ENCODE assay signal across 11 cellular contexts in the genomic region with DNA sequence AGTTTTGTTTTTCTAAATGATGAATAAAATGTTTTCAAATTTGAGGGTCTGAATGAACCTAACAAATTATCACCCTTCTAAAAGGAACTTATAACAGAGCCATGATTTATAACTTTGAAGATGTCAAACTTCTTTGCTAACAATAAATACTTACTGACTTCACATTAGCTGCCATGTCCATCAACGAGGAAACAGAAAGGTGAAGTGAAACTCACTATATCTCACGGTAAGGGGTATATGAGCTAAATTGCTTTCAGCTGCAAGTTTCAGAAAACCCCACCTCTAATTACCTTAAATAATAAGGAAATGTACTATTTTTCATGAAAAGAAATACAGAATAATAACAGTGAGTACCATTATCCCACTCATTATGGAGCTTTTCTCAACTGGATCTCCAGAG.
DNase-seq lines count a peak whose midpoint lies in the region; ATAC-seq lines count a peak whose summit lies in the region.
"Had no signal": no experiment of that assay in that cellular context is flagged by ENCODE, and none has a peak within 500 bp of the region (broad histone marks: within the 10 kb centered on the region; RNA-seq: fewer than 3 reads in every experiment).

No MANE protein-coding gene starts in this region.

- no peaks in the 10 kb centered on the region for H3K27me3 ChIP-seq in right cardiac atrium (ENCODE audit: control insufficient read depth, insufficient read depth)
- H3K27me3 ChIP-seq: BLaER1 treated with 17β-estradiol and CSF1 and Interleukin-3, amounts not matched to agents 10 nM and 100 nM had no signal

- no peaks in the 10 kb centered on the region for H3K4me1 ChIP-seq in right cardiac atrium (ENCODE audit: control insufficient read depth, insufficient read depth, low read length)

- WGBS in right cardiac atrium, result 90% methylated on average over 2 of the region's 2 CpGs

- no peak overlapping the region for H3K4me3 ChIP-seq in right cardiac atrium (ENCODE audit: low read length)
- H3K4me3 ChIP-seq: BLaER1 treated with 17β-estradiol and CSF1 and Interleukin-3, amounts not matched to agents 10 nM and 100 nM had no signal

- peak; percentile 71 for ATAC-seq in GM18858 (IDR thresholded peaks at IDR 0.05; ENCODE audit: unreplicated experiment)
- peak; percentile 89 for ATAC-seq in GM21390 (IDR thresholded peaks at IDR 0.05; ENCODE audit: unreplicated experiment)
- ATAC-seq in HG03039 (IDR thresholded peaks at IDR 0.05; ENCODE audit: unreplicated experiment), result peak; percentile 82
- ATAC-seq in right cardiac atrium, result no peak

- H3K27ac ChIP-seq in right cardiac atrium (ENCODE audit: low read length), result no peak overlapping the region
- H3K27ac ChIP-seq: BLaER1 treated with 17β-estradiol and CSF1 and Interleukin-3, amounts not matched to agents 10 nM and 100 nM had no signal

- DNase-seq in NCI-H69 (lab: John Stamatoyannopoulos, UW), result peak; percentile 32
- no peak for DNase-seq in right cardiac atrium
- DNase-seq in SK-N-DZ (ENCODE audit: low spot score), result no peak
- DNase-seq in anterior cingulate cortex (lab: John Stamatoyannopoulos, UW), result no peak
- no peak for DNase-seq in head of caudate nucleus
- DNase-seq: NCI-H2081 treated with DMSO at 0.1 percent for 48 hours, T1000 had no signal

- intact Hi-C loops in right cardiac atrium (cut with DNase I), result no loop called here
- intact Hi-C loops in head of caudate nucleus (cut with DNase I), result no loop called here

- no peaks in the 10 kb centered on the region for H3K9me3 ChIP-seq in right cardiac atrium (ENCODE audit: control insufficient read depth, low read length)
- H3K9me3 ChIP-seq: BLaER1 treated with 17β-estradiol and CSF1 and Interleukin-3, amounts not matched to agents 10 nM and 100 nM had no signal

Comparison
In these comparisons a context has a peak if more than half of its experiments do, and no peak if none do; other contexts are left out.
1. ATAC-seq: peak in GM18858 (single experiment), GM21390 (single experiment) and HG03039 (single experiment); none in right cardiac atrium (0 of 2).